Comparison of ENCODE assay signal across 1 cellular context in genomic region chr16:71883849-71884638, GRCh38.
TF ChIP-seq lines count a peak whose summit lies in the region.

TSS of gene ZNF821 (minus strand) at chr16:71884182. CDS start at chr16:71879946, 4,236 bp downstream.

TF ChIP-seq in HepG2, 621 proteins besides CTCF, POLR2A, EP300 and RAD21 (continued from another document and continues in another):
- TF ChIP-seq CREB3 (CRISPR knock-in tag; IDR thresholded peaks at IDR 0.05) (0 out of 2 replicates have a peak, but pooled peaks have one; percentile 45), RARG (CRISPR knock-in tag; IDR thresholded peaks at IDR 0.05; ENCODE audit: low read depth) (peak; percentile 63; the same call in 1 of the 2 replicates), NKX3-1 (CRISPR knock-in tag; IDR thresholded peaks at IDR 0.05) (no peak; the same call in 1 of the 2 replicates), THAP11 (CRISPR knock-in tag; IDR thresholded peaks at IDR 0.05) (0 out of 2 replicates have a peak, but pooled peaks have one; percentile 30), SNRNP70 (IDR thresholded peaks at IDR 0.05; ENCODE audit: low read depth, low read length) (no peak), SALL1 (CRISPR knock-in tag; IDR thresholded peaks at IDR 0.05) (peak; percentile 37), ZNF276 (CRISPR knock-in tag; IDR thresholded peaks at IDR 0.05; ENCODE audit: low read depth) (no peak; the same call in 1 of the 2 replicates), ISL2 (CRISPR knock-in tag; IDR thresholded peaks at IDR 0.05) (peak; percentile 27; the same call in 1 of the 2 replicates), RERE (CRISPR knock-in tag; IDR thresholded peaks at IDR 0.05; ENCODE audit: low read depth) (no peak), TAF1 (CRISPR knock-in tag; IDR thresholded peaks at IDR 0.05) (peak; percentile 51; the same call in 1 of the 2 replicates), ZKSCAN8 (CRISPR knock-in tag; IDR thresholded peaks at IDR 0.05; ENCODE audit: borderline replicate concordance) (no peak), CBX2 (IDR thresholded peaks at IDR 0.05; ENCODE audit: low read depth, low read length) (no peak), CBX2 (CRISPR knock-in tag; IDR thresholded peaks at IDR 0.05; ENCODE audit: low read depth) (no peak), BCL3 (CRISPR knock-in tag; IDR thresholded peaks at IDR 0.05) (peak; percentile 55; the same call in 1 of the 2 replicates), BHLHE40 (IDR thresholded peaks at IDR 0.05; ENCODE audit: low read length) (no peak), XRCC5 (optimal IDR thresholded peaks at IDR 0.05; ENCODE audit: low read length) (peak; percentile 7), ZMYM2 (CRISPR knock-in tag; IDR thresholded peaks at IDR 0.05) (no peak), ZNF639 (CRISPR knock-in tag; conservative IDR thresholded peaks at IDR 0.05) (no peak), ZNF142 (CRISPR knock-in tag; IDR thresholded peaks at IDR 0.05) (no peak; the same call in 1 of the 2 replicates), ZNF773 (CRISPR knock-in tag; IDR thresholded peaks at IDR 0.05; ENCODE audit: borderline replicate concordance) (peak; percentile 29; the same call in 1 of the 2 replicates), PHF21A (CRISPR knock-in tag; IDR thresholded peaks at IDR 0.05) (0 out of 2 replicates have a peak, but pooled peaks have one; percentile 9), CENPT (CRISPR knock-in tag; IDR thresholded peaks at IDR 0.05; ENCODE audit: low read depth) (0 out of 2 replicates have a peak, but pooled peaks have one; percentile 18), RBFOX2 (IDR thresholded peaks at IDR 0.05; ENCODE audit: low read depth, low read length) (peak; percentile 84), NFAT5 (CRISPR knock-in tag; IDR thresholded peaks at IDR 0.05) (0 out of 2 replicates have a peak, but pooled peaks have one; percentile 12), ZNF24 (IDR thresholded peaks at IDR 0.05) (no peak), ZNF691 (CRISPR knock-in tag; IDR thresholded peaks at IDR 0.05; ENCODE audit: borderline replicate concordance, low read depth) (peak; percentile 82; the same call in 1 of the 2 replicates), HNRNPLL (IDR thresholded peaks at IDR 0.05; ENCODE audit: low read depth, low read length, poor library complexity, severe bottlenecking) (peak; percentile 33), ZNF782 (CRISPR knock-in tag; IDR thresholded peaks at IDR 0.05; ENCODE audit: borderline replicate concordance) (peak; percentile 42; the same call in 1 of the 2 replicates), AKAP8 (CRISPR knock-in tag; IDR thresholded peaks at IDR 0.05) (no peak), POLR2AphosphoS5 (IDR thresholded peaks at IDR 0.05; ENCODE audit: low read depth, low read length) (peak; percentile 47), ZNF101 (CRISPR knock-in tag; IDR thresholded peaks at IDR 0.05; ENCODE audit: borderline replicate concordance, low read depth) (no peak), ZNF678 (CRISPR knock-in tag; IDR thresholded peaks at IDR 0.05) (peak; percentile 62; the same call in 1 of the 2 replicates), ZNF34 (CRISPR knock-in tag; IDR thresholded peaks at IDR 0.05; ENCODE audit: borderline replicate concordance) (peak; percentile 71; the same call in 1 of the 2 replicates), ZC3H13 (CRISPR knock-in tag; IDR thresholded peaks at IDR 0.05) (no peak)
